In genomic region chr22:46796566-46797195, GRCh38 we compare ENCODE assay signal across 18 cellular contexts. TPM values are rescaled to one million over a fixed set of nuclear protein-coding genes. Genes with fewer than 3 reads are reported as not detected.
DNase-seq lines count a peak whose midpoint lies in the region; ATAC-seq and TF ChIP-seq lines count a peak whose summit lies in the region.
"Had no signal": no experiment of that assay in that cellular context is flagged by ENCODE, and none has a peak within 500 bp of the region (broad histone marks: within the 10 kb centered on the region; RNA-seq: fewer than 3 reads in every experiment).

No MANE protein-coding gene starts in this region.

- H3K27me3 Mint-ChIP-seq in T-helper 17 cell (no peaks in the 10 kb centered on the region), immature natural killer cell (ENCODE audit: low read depth in 3 of 3) (peaks cover under 1 to 3% (median under 1%) of the 10 kb centered on the region in 3 donors), type B pancreatic cell (no peaks in the 10 kb centered on the region)

- 87 to 92% (median 89%) methylated on average over 13 to 17 of the region's 17 CpGs for WGBS in heart left ventricle, 4 donors

- DNase-seq in right atrium auricular region (ENCODE audit: low spot score) (peak; percentile 52), left ventricle myocardium superior (no peak), T-helper 17 cell (no peak), immature natural killer cell (no peak), type B pancreatic cell (ENCODE audit: extremely low spot score, unreplicated experiment) (peak; percentile 67), heart left ventricle (no peak), NCI-H2196 (lab: John Stamatoyannopoulos, UW; ENCODE audit: unreplicated experiment) (no peak), NCI-H345 treated with DMSO at 0.1 percent for 48 hours (lab: John Stamatoyannopoulos, UW; ENCODE audit: unreplicated experiment) (no peak)
- DNase-seq: CD8-positive, alpha-beta T cell; GF-D8; NCI-H146; NCI-H2081 treated with DMSO at 0.1 percent for 48 hours; NCI-H446; NCI-H774; SIG-M5 had no signal

- H3K27ac Mint-ChIP-seq in T-helper 17 cell, result peak overlapping the region; percentile 27
- H3K27ac Mint-ChIP-seq in immature natural killer cell, result peak overlapping the region in 4 of 6 donors; percentile 45 to 79 (median 70)
- H3K27ac Mint-ChIP-seq in type B pancreatic cell, result no peak overlapping the region
- H3K27ac Mint-ChIP-seq: GM23338, HFFc6 had no signal

- H3K4me1 ChIP-seq in right atrium auricular region (peaks cover 0 to 16% of the 10 kb centered on the region in 2 donors), heart left ventricle (peaks cover 0 to 23% (median 16%) of the 10 kb centered on the region in 12 donors)

- peaks cover 2% of the 10 kb centered on the region for H3K36me3 Mint-ChIP-seq in T-helper 17 cell (ENCODE audit: low read depth)
- H3K36me3 Mint-ChIP-seq in immature natural killer cell, result peaks cover 8 to 30% (median 9%) of the 10 kb centered on the region in 3 donors
- H3K36me3 Mint-ChIP-seq in type B pancreatic cell, result peaks cover 4% of the 10 kb centered on the region

- H3K4me3 ChIP-seq in right atrium auricular region (no peak overlapping the region), heart left ventricle (no peak overlapping the region)
- H3K4me3 ChIP-seq: GM23338 had no signal

- no peak for ATAC-seq in left ventricle myocardium superior
- ATAC-seq in T-helper 17 cell, result no peak
- ATAC-seq in heart left ventricle, result no peak
- ATAC-seq: CD8-positive, alpha-beta T cell had no signal

- H3K27me3 ChIP-seq in right atrium auricular region, result no peaks in the 10 kb centered on the region
- H3K27me3 ChIP-seq in heart left ventricle, result no peaks in the 10 kb centered on the region

- H3K36me3 ChIP-seq in right atrium auricular region (peaks cover 44% of the 10 kb centered on the region), heart left ventricle (peaks cover 0 to 81% (median 65%) of the 10 kb centered on the region in 9 donors)

- no peaks in the 10 kb centered on the region for H3K9me3 ChIP-seq in right atrium auricular region
- H3K9me3 ChIP-seq in T-helper 17 cell (ENCODE audit: control insufficient read depth, low read length, poor library complexity, severe bottlenecking), result no peaks in the 10 kb centered on the region
- H3K9me3 ChIP-seq in heart left ventricle, result no peaks in the 10 kb centered on the region

- H3K9me3 Mint-ChIP-seq in immature natural killer cell (no peaks in the 10 kb centered on the region), type B pancreatic cell (no peaks in the 10 kb centered on the region)
- H3K9me3 Mint-ChIP-seq: CD8-positive, alpha-beta T cell; GM23338; HFFc6 had no signal

- H3K4me3 Mint-ChIP-seq in T-helper 17 cell (no peak overlapping the region), immature natural killer cell (no peak overlapping the region), type B pancreatic cell (no peak overlapping the region)
- H3K4me3 Mint-ChIP-seq: CD8-positive, alpha-beta T cell; GM23338; HFFc6 had no signal

- peaks cover 15% of the 10 kb centered on the region for H3K4me1 Mint-ChIP-seq in T-helper 17 cell
- H3K4me1 Mint-ChIP-seq in immature natural killer cell, result peaks cover 15 to 30% of the 10 kb centered on the region in 2 donors
- H3K4me1 Mint-ChIP-seq in type B pancreatic cell (ENCODE audit: unreplicated experiment), result peaks cover 11% of the 10 kb centered on the region

- TF ChIP-seq CTCF in right atrium auricular region (IDR thresholded peaks at IDR 0.05) (no peak), type B pancreatic cell (conservative IDR thresholded peaks at IDR 0.05) (no peak), heart left ventricle (IDR thresholded peaks at IDR 0.05) (no peak)

- intact Hi-C loops in left ventricle myocardium superior (cut with micrococcal nuclease) (no loop called here), heart left ventricle (cut with DNase I) (loop anchor here in 4 of 10 donors (5.0 to 10.0 kb wide), 4 partner anchors 34 to 1698 kb away; partner anchors contain the start of gene TBC1D22A (in 1 of the 4))

- H3K27ac ChIP-seq in right atrium auricular region, result no peak overlapping the region
- no peak overlapping the region for H3K27ac ChIP-seq in heart left ventricle
- H3K27ac ChIP-seq: HL-60 had no signal

- TF ChIP-seq POLR2A in heart left ventricle (IDR thresholded peaks at IDR 0.05), result no peak

RNA-seq across cellular contexts. Expression of gene TBC1D22A, which starts 34.2 kb away (rescaled TPM):
- total RNA-seq in right atrium auricular region (10 to 100 TPM; 11.5 to 15.4 TPM), left ventricle myocardium superior (15.8 TPM), T-helper 17 cell (10 to 100 TPM; 42.1 to 43.8 TPM), type B pancreatic cell (ENCODE audit: low replicate concordance) (16.2 and 24.6 TPM in 2 replicates), heart left ventricle (10 to 100 TPM; 14.0 to 30.7 (median 18.6) TPM)
- polyA plus RNA-seq in immature natural killer cell (10 to 100 TPM; 20.6 to 28.0 (median 24.0) TPM), heart left ventricle (10 to 100 TPM in 1 of 2 donors, 1 to 10 TPM in 1; 9.4 to 18.9 TPM)

RNA-seq across cellular contexts. Expression of gene CERK, which starts 58.6 kb away (rescaled TPM):
- total RNA-seq in right atrium auricular region (10 to 100 TPM; 46.0 to 59.8 TPM), left ventricle myocardium superior (87.5 TPM), T-helper 17 cell (100 to 1,000 TPM; 164 to 174 TPM), type B pancreatic cell (ENCODE audit: low replicate concordance) (43.3 and 67.5 TPM in 2 replicates), heart left ventricle (100 to 1,000 TPM in 1 of 9 donors, 10 to 100 TPM in 8; 52.6 to 125 (median 72.3) TPM)
- polyA plus RNA-seq in immature natural killer cell (10 to 100 TPM; 31.1 to 59.4 (median 38.9) TPM), heart left ventricle (100 to 1,000 TPM in 1 of 2 donors, 10 to 100 TPM in 1; 17.8 to 114 TPM)

Comparison
In these comparisons a context has a peak if more than half of its experiments do, and no peak if none do; other contexts are left out.
1. DNase-seq: peak in right atrium auricular region (single experiment) and type B pancreatic cell (single experiment); none in left ventricle myocardium superior (single experiment), T-helper 17 cell (0 of 3), immature natural killer cell (0 of 3), heart left ventricle (0 of 5), NCI-H2196 (single experiment) and NCI-H345 treated with DMSO at 0.1 percent for 48 hours (single experiment).